9 cellular contexts compared by ENCODE assay signal in genomic region chr11:108498816-108499408, GRCh38. TPM values are rescaled to one million over a fixed set of nuclear protein-coding genes. Genes with fewer than 3 reads are reported as not detected.
DNase-seq lines count a peak whose midpoint lies in the region; ATAC-seq and TF ChIP-seq lines count a peak whose summit lies in the region.
"Had no signal": no experiment of that assay in that cellular context is flagged by ENCODE, and none has a peak within 500 bp of the region (broad histone marks: within the 10 kb centered on the region; RNA-seq: fewer than 3 reads in every experiment).

No MANE protein-coding gene starts in this region.

- ATAC-seq in HG03354 (IDR thresholded peaks at IDR 0.05; ENCODE audit: poor library complexity, severe bottlenecking, unreplicated experiment), result peak; percentile 13

- no peaks in the 10 kb centered on the region for H3K27me3 ChIP-seq in adipocyte (replicated peaks; ENCODE audit: control insufficient read depth, insufficient read depth, low read length)
- no peaks in the 10 kb centered on the region for H3K27me3 ChIP-seq in stomach

- no peak for TF ChIP-seq CTCF in stomach (IDR thresholded peaks at IDR 0.05)

- H3K27ac ChIP-seq in stomach, result peak overlapping the region; percentile 94 to 98 (median 96)
- H3K27ac ChIP-seq: KMS-11 had no signal

- H3K36me3 ChIP-seq in adipocyte (ENCODE audit: control insufficient read depth, insufficient read depth, low read length, severe bottlenecking) (no peaks in the 10 kb centered on the region), stomach (no peaks in the 10 kb centered on the region)

- intact Hi-C loops in stomach (cut with DNase I; ENCODE audit: low total_unique reads), result no loop called here

- WGBS in stomach, 5 donors, result 58 to 72% (median 68%) methylated on average over 29 of the region's 29 CpGs

- DNase-seq in adipocyte (ENCODE audit: low read depth) (no peak), islet precursor cell (peak; percentile 65), stomach (no peak), OCI-M2 (lab: John Stamatoyannopoulos, UW; ENCODE audit: unreplicated experiment) (no peak), NCI-H524 treated with DMSO at 0.1 percent for 48 hours (lab: John Stamatoyannopoulos, UW) (no peak), RPMI8226 (no peak)
- no peak for DNase-seq in stimulated activated CD4-positive, alpha-beta T cell treated with anti-CD3 and anti-CD28 coated beads, Interleukin-15, amount 100 ng/mL, for 24 hours

- peak overlapping the region; percentile 86 for H3K9ac ChIP-seq in adipocyte (ENCODE audit: low read length)
- H3K9ac ChIP-seq: KMS-11 had no signal

- H3K4me1 ChIP-seq in adipocyte (ENCODE audit: control insufficient read depth, insufficient read depth, low read length) (peaks cover 14% of the 10 kb centered on the region), stomach (peaks cover 10 to 30% (median 17%) of the 10 kb centered on the region in 4 donors)

- peak overlapping the region; percentile 86 for H3K4me3 ChIP-seq in adipocyte (ENCODE audit: low read length)
- peak overlapping the region; percentile 64 to 85 (median 73) for H3K4me3 ChIP-seq in stomach

- TF ChIP-seq POLR2A in stomach (IDR thresholded peaks at IDR 0.05), result no peak

- no peak for TF ChIP-seq EP300 in stomach (IDR thresholded peaks at IDR 0.05)

- H3K9me3 ChIP-seq in adipocyte (ENCODE audit: control insufficient read depth, low read length) (no peaks in the 10 kb centered on the region), stomach (no peaks in the 10 kb centered on the region)

RNA-seq across cellular contexts. Expression of gene POGLUT3, which starts 0.7 kb away (rescaled TPM):
- total RNA-seq in stomach, result 10 to 100 TPM; 12.5 to 43.7 (median 23.9) TPM
- 1 to 10 TPM; 5.7 to 8.5 (median 6.1) TPM for polyA plus RNA-seq in stomach

RNA-seq across cellular contexts. Expression of gene C11orf65, which starts 31.6 kb away (rescaled TPM):
- total RNA-seq in stomach, result 1 to 10 TPM in 1 of 5 donors, not detected in 4; 5.0 TPM
- polyA plus RNA-seq in stomach, result 1 to 10 TPM in 1 of 3 donors, under 1 TPM in 1, not detected in 1; 0.33 to 1.1 TPM
